ENCODE assay signal across 1 cellular context in genomic region chr2:120134263-120134662, GRCh38.
TF ChIP-seq lines count a peak whose summit lies in the region.

No MANE protein-coding gene starts in this region.

TF ChIP-seq in A549, 52 proteins besides CTCF, POLR2A, EP300 and RAD21 (continued from another document):
- TF ChIP-seq HMGXB4 (CRISPR knock-in tag; IDR thresholded peaks at IDR 0.05; ENCODE audit: borderline replicate concordance): no peak
- TF ChIP-seq ATOH8 (CRISPR knock-in tag; IDR thresholded peaks at IDR 0.05; ENCODE audit: low read depth): no peak
- TF ChIP-seq EHF (CRISPR knock-in tag; IDR thresholded peaks at IDR 0.05): no peak
- TF ChIP-seq HEYL (CRISPR knock-in tag; IDR thresholded peaks at IDR 0.05): no peak
- no peak for TF ChIP-seq CHD4 (IDR thresholded peaks at IDR 0.05; ENCODE audit: borderline replicate concordance)
- peak; percentile 11; the same call in 1 of the 2 replicates for TF ChIP-seq GATA3 (IDR thresholded peaks at IDR 0.05; ENCODE audit: borderline replicate concordance)
- no peak for TF ChIP-seq CBX8 (IDR thresholded peaks at IDR 0.05)
- TF ChIP-seq RARB (CRISPR knock-in tag; IDR thresholded peaks at IDR 0.05): no peak
- TF ChIP-seq MAFK (IDR thresholded peaks at IDR 0.05; ENCODE audit: partially characterized antibody): peak; percentile 65
- TF ChIP-seq E2F6 (IDR thresholded peaks at IDR 0.05; ENCODE audit: borderline replicate concordance, low read depth): no peak
- no peak for TF ChIP-seq POLR2AphosphoS2 (conservative IDR thresholded peaks at IDR 0.05; ENCODE audit: low read length)
- no peak for TF ChIP-seq HOXB13 (CRISPR knock-in tag; IDR thresholded peaks at IDR 0.05; ENCODE audit: low read depth)
